In genomic region chr9:93183663-93184438, GRCh38 we compare ENCODE assay signal across 9 cellular contexts. TPM values are rescaled to one million over a fixed set of nuclear protein-coding genes. Genes with fewer than 3 reads are reported as not detected.
DNase-seq lines count a peak whose midpoint lies in the region; ATAC-seq and TF ChIP-seq lines count a peak whose summit lies in the region.
"Had no signal": no experiment of that assay in that cellular context is flagged by ENCODE, and none has a peak within 500 bp of the region (broad histone marks: within the 10 kb centered on the region; RNA-seq: fewer than 3 reads in every experiment).

TSS of gene WNK2 (plus strand) at chr9:93184139. CDS start at chr9:93184930, 791 bp downstream.

- intact Hi-C loops in Right ventricle myocardium inferior (cut with DNase I) = loop anchor here (10.0 kb wide), 1 partner anchor 61 kb away; no protein-coding TSS in a partner anchor

- DNase-seq in GM10266 (ENCODE audit: extremely low spot score) (peak; percentile 82), NCI-H345 treated with DMSO at 0.1 percent for 48 hours (lab: John Stamatoyannopoulos, UW; ENCODE audit: unreplicated experiment) (peak; percentile 37), activated gamma-delta T cell (lab: John Stamatoyannopoulos, UW) (peak; percentile 23), Right ventricle myocardium inferior (ENCODE audit: missing footprints) (peak; percentile 68), dedifferentiated amniotic fluid mesenchymal stem cell (ENCODE audit: extremely low spot score) (no peak), H4 (ENCODE audit: low spot score) (no peak)

- H3K4me3 ChIP-seq in parathyroid adenoma (ENCODE audit: low read depth, low read length) = peak within 1 kb of the TSS; percentile 57

- no peaks in the 10 kb centered on the region for H3K36me3 ChIP-seq in parathyroid adenoma (ENCODE audit: control insufficient read depth, insufficient read depth, low read length)

- TF ChIP-seq CTCF in GM10266 (IDR thresholded peaks at IDR 0.05; ENCODE audit: control insufficient read depth, insufficient read depth, low read depth, missing control alignments) = no peak
- no peak for TF ChIP-seq CTCF in parathyroid adenoma (IDR thresholded peaks at IDR 0.05)

- H3K9me3 ChIP-seq in parathyroid adenoma (ENCODE audit: control insufficient read depth, low read length) = no peaks in the 10 kb centered on the region

- peak within 1 kb of the TSS; percentile 74 for H2AFZ ChIP-seq in parathyroid adenoma

- ATAC-seq in Right ventricle myocardium inferior (peak; percentile 51), HG03139 (IDR thresholded peaks at IDR 0.05; ENCODE audit: unreplicated experiment) (no peak)

- H3K79me2 ChIP-seq in parathyroid adenoma = no peaks in the 10 kb centered on the region

- H3K27ac ChIP-seq in parathyroid adenoma = no peak within 1 kb of the TSS

- no peaks in the 10 kb centered on the region for H3K27me3 ChIP-seq in parathyroid adenoma (ENCODE audit: control insufficient read depth, insufficient read depth, low read length)

- H3K9ac ChIP-seq in parathyroid adenoma = no peak within 1 kb of the TSS

- peak within 1 kb of the TSS; percentile 86 for H3K4me2 ChIP-seq in parathyroid adenoma (ENCODE audit: low read length)

- no peaks in the 10 kb centered on the region for H3K4me1 ChIP-seq in parathyroid adenoma

RNA-seq across cellular contexts. Expression of gene WNK2, which starts in this region (rescaled TPM):
- total RNA-seq in Right ventricle myocardium inferior = 200 TPM
- total RNA-seq in H4 (2014; rRNA removed; shearing (Covaris generic)) = 0.02 TPM in 1 of 2 replicates, not detected in the other
- total RNA-seq: myocyte had no signal

Comparison
In these comparisons a context has a peak if more than half of its experiments do, and no peak if none do; other contexts are left out.
1. RNA of gene WNK2 (total RNA-seq): 200 TPM in Right ventricle myocardium inferior (single experiment); 0.02 TPM in H4; every median in the first group is over 100 times any median in the second.
2. DNase-seq: peak in GM10266 (single experiment), NCI-H345 treated with DMSO at 0.1 percent for 48 hours (single experiment), activated gamma-delta T cell (single experiment) and Right ventricle myocardium inferior (single experiment); none in dedifferentiated amniotic fluid mesenchymal stem cell (single experiment) and H4 (single experiment).